Comparison of ENCODE assay signal across 17 cellular contexts in genomic region chr11:107561688-107562087, GRCh38. TPM values are rescaled to one million over a fixed set of nuclear protein-coding genes. Genes with fewer than 3 reads are reported as not detected.
A peak's percentile ranks its signal among the peaks of the same experiment; 100 is the strongest.
DNase-seq lines count a peak whose midpoint lies in the region; ATAC-seq, FAIRE-seq and TF ChIP-seq lines count a peak whose summit lies in the region.
"Had no signal": no experiment of that assay in that cellular context is flagged by ENCODE, and none has a peak within 500 bp of the region (broad histone marks: within the 10 kb centered on the region; RNA-seq: fewer than 3 reads in every experiment).

No MANE protein-coding gene starts in this region.

- CTCF ChIA-PET in activated naive CD4-positive, alpha-beta T cell treated with anti-CD3 and anti-CD28 coated beads, Interleukin-2, amount 10 ng/mL, durations not matched to agents 7 days and 5 days (lab: Charles Lee), result interaction anchor here (3.2 kb wide), 1 partner anchor 129 kb away, joined by 55 read pairs; no protein-coding TSS in a partner anchor
- CTCF ChIA-PET in PC-3 (lab: Charles Lee) (no interaction called here), T-cell (lab: Charles Lee) (interaction anchor here (0.7 to 1.4 kb wide), 3 partner anchors 11 to 104 kb away, joined by 3 to 6 read pairs (median 3); partner anchors contain the start of gene CWF19L2 (in 1 of the 2))

- peak overlapping the region; percentile 71 for H3K9ac ChIP-seq in PC-3 (ENCODE audit: low read length)
- H3K9ac ChIP-seq in smooth muscle cell (ENCODE audit: low read depth), result no peak overlapping the region

- H3K4me1 Mint-ChIP-seq in activated naive CD4-positive, alpha-beta T cell treated with anti-CD3 and anti-CD28 coated beads, Interleukin-2, amount 10 ng/mL, durations not matched to agents 7 days and 5 days, result peaks cover 37% of the 10 kb centered on the region
- peaks cover 47 to 54% (median 53%) of the 10 kb centered on the region in 3 donors for H3K4me1 Mint-ChIP-seq in T-cell

- H3K27me3 Mint-ChIP-seq in activated naive CD4-positive, alpha-beta T cell treated with anti-CD3 and anti-CD28 coated beads, Interleukin-2, amount 10 ng/mL, durations not matched to agents 7 days and 5 days, result no peaks in the 10 kb centered on the region
- H3K27me3 Mint-ChIP-seq in T-cell, result no peaks in the 10 kb centered on the region

- no peaks in the 10 kb centered on the region for H3K9me2 ChIP-seq in PC-3 (replicated peaks; ENCODE audit: low read length)

- H3K27ac ChIP-seq in PC-3 (ENCODE audit: low read length) (peak overlapping the region; percentile 92), smooth muscle cell (ENCODE audit: low read depth) (peak overlapping the region; percentile 87)
- H3K27ac ChIP-seq: heart right ventricle, left ventricle myocardium inferior, upper lobe of right lung had no signal

- DNase-seq in activated naive CD4-positive, alpha-beta T cell treated with Interleukin-2 at 50 U/mL for 16 hours, result peak; percentile 13
- no peak for DNase-seq in activated naive CD4-positive, alpha-beta T cell treated with anti-CD3 and anti-CD28 coated beads, Interleukin-2, amount 10 ng/mL, durations not matched to agents 7 days and 5 days
- DNase-seq in PC-3 (peak; percentile 95), choroid plexus epithelial cell (ENCODE audit: low read depth) (peak; percentile 61), smooth muscle cell (lab: John Stamatoyannopoulos, UW; ENCODE audit: unreplicated experiment) (no peak), T-cell (no peak), D721Med (ENCODE audit: insufficient read length, low spot score) (no peak), urothelium cell line (ENCODE audit: low spot score) (no peak)
- DNase-seq: activated effector memory CD4-positive, alpha-beta T cell treated with Interleukin-2 at 50 U/mL for 16 hours; heart right ventricle; left ventricle myocardium inferior; NCI-H446 treated with DMSO at 0.1 percent for 48 hours; nephron progenitor cell; SIG-M5; upper lobe of right lung had no signal

- H3K9me3 ChIP-seq in PC-3 (ENCODE audit: low read length) (no peaks in the 10 kb centered on the region), smooth muscle cell (replicated peaks; ENCODE audit: low read depth) (no peaks in the 10 kb centered on the region)
- H3K9me3 ChIP-seq: heart right ventricle, left ventricle myocardium inferior, upper lobe of right lung had no signal

- BruUV-seq in PC-3 (replicated peaks; lab: Mats Ljungman, UMichigan), result no TSS peak

- peaks cover 6% of the 10 kb centered on the region; the same call in 1 of the 2 replicates for H3K36me3 ChIP-seq in PC-3 (ENCODE audit: low read depth, low read length)
- H3K36me3 ChIP-seq in smooth muscle cell (ENCODE audit: low read depth), result no peaks in the 10 kb centered on the region

- H2AFZ ChIP-seq in PC-3 (ENCODE audit: low read length) (no peak overlapping the region), smooth muscle cell (ENCODE audit: low read depth) (no peak overlapping the region)

- FAIRE-seq in D721Med (lab: Jason Lieb, UNC) (no peak), urothelium cell line (lab: Jason Lieb, UNC) (no peak)
- FAIRE-seq: G401.6 had no signal

- no peak overlapping the region for H3K4me3 Mint-ChIP-seq in activated naive CD4-positive, alpha-beta T cell treated with anti-CD3 and anti-CD28 coated beads, Interleukin-2, amount 10 ng/mL, durations not matched to agents 7 days and 5 days
- no peak overlapping the region for H3K4me3 Mint-ChIP-seq in T-cell
- H3K4me3 Mint-ChIP-seq: nephron progenitor cell had no signal

- H3F3A ChIP-seq in PC-3 (ENCODE audit: low read length, unreplicated experiment) (peaks cover 19% of the 10 kb centered on the region), smooth muscle cell (ENCODE audit: low read depth) (no peaks in the 10 kb centered on the region)

- H3K9me3 Mint-ChIP-seq in activated naive CD4-positive, alpha-beta T cell treated with anti-CD3 and anti-CD28 coated beads, Interleukin-2, amount 10 ng/mL, durations not matched to agents 7 days and 5 days, result no peaks in the 10 kb centered on the region
- no peaks in the 10 kb centered on the region for H3K9me3 Mint-ChIP-seq in T-cell
- H3K9me3 Mint-ChIP-seq: nephron progenitor cell had no signal

- H3K4me1 ChIP-seq in PC-3 (ENCODE audit: insufficient read depth, low read length) (peaks cover 48% of the 10 kb centered on the region), smooth muscle cell (ENCODE audit: low read depth) (peaks cover 9% of the 10 kb centered on the region)

- no peaks in the 10 kb centered on the region for H4K20me1 ChIP-seq in PC-3 (ENCODE audit: low read length)
- H4K20me1 ChIP-seq in smooth muscle cell (ENCODE audit: low read depth), result no peaks in the 10 kb centered on the region

- no peak for TF ChIP-seq CTCF in PC-3 (conservative IDR thresholded peaks at IDR 0.05; ENCODE audit: low read depth, low read length)
- no peak for TF ChIP-seq CTCF in choroid plexus epithelial cell (conservative IDR thresholded peaks at IDR 0.05; ENCODE audit: low read depth, low read length)
- TF ChIP-seq CTCF in smooth muscle cell (IDR thresholded peaks at IDR 0.05; ENCODE audit: borderline replicate concordance, insufficient read depth, poor library complexity, severe bottlenecking), result no peak
- no peak for TF ChIP-seq CTCF in D721Med (IDR thresholded peaks at IDR 0.05; ENCODE audit: insufficient read depth, missing control alignments)

- no peak overlapping the region for H3K27ac Mint-ChIP-seq in activated naive CD4-positive, alpha-beta T cell treated with anti-CD3 and anti-CD28 coated beads, Interleukin-2, amount 10 ng/mL, durations not matched to agents 7 days and 5 days
- H3K27ac Mint-ChIP-seq in T-cell, result no peak overlapping the region
- H3K27ac Mint-ChIP-seq: nephron progenitor cell had no signal

- H3K4me3 ChIP-seq in PC-3 (ENCODE audit: low read length) (no peak overlapping the region), choroid plexus epithelial cell (ENCODE audit: low read depth, low read length) (no peak overlapping the region), smooth muscle cell (no peak overlapping the region)
- H3K4me3 ChIP-seq: heart right ventricle, left ventricle myocardium inferior, skin epidermis, upper lobe of right lung had no signal

- H3K27me3 ChIP-seq in PC-3 (ENCODE audit: low read length) (no peaks in the 10 kb centered on the region), smooth muscle cell (ENCODE audit: low read depth) (no peaks in the 10 kb centered on the region)
- H3K27me3 ChIP-seq: heart right ventricle, upper lobe of right lung had no signal

- H3K36me3 Mint-ChIP-seq in activated naive CD4-positive, alpha-beta T cell treated with anti-CD3 and anti-CD28 coated beads, Interleukin-2, amount 10 ng/mL, durations not matched to agents 7 days and 5 days, result peaks cover 11% of the 10 kb centered on the region
- H3K36me3 Mint-ChIP-seq in T-cell, result peaks cover 9% of the 10 kb centered on the region

- intact Hi-C loops in PC-3 (cut with micrococcal nuclease), result loop anchor here (2.0 kb wide), 2 partner anchors 13 to 43 kb away; no protein-coding TSS in a partner anchor

- POLR2A ChIA-PET in PC-3 (lab: Charles Lee; ENCODE audit: unreplicated experiment), result no interaction called here
- POLR2A ChIA-PET in T-cell (lab: Charles Lee), result no interaction called here

- peak; percentile 27 for ATAC-seq in PC-3
- ATAC-seq in T-cell (replicated peaks in 1 of 4), result no peak
- ATAC-seq: heart right ventricle, upper lobe of right lung had no signal

- H3K79me2 ChIP-seq in PC-3 (ENCODE audit: low read length) (peaks cover 34% of the 10 kb centered on the region), smooth muscle cell (ENCODE audit: low read depth) (peaks cover 14% of the 10 kb centered on the region)

- peak overlapping the region; percentile 86; the same call in 1 of the 2 replicates for H3K4me2 ChIP-seq in PC-3 (ENCODE audit: low read length)
- no peak overlapping the region for H3K4me2 ChIP-seq in smooth muscle cell

RNA-seq across cellular contexts. Expression of gene ALKBH8, which starts 3.8 kb away (rescaled TPM):
- 7.0 and 14.3 TPM in 2 replicates for total RNA-seq in PC-3 (2014; rRNA removed)
- total RNA-seq in smooth muscle cell, result 8.4 and 12.4 TPM in 2 replicates
- 2.8 and 3.8 TPM in 2 replicates for polyA plus RNA-seq in smooth muscle cell
- 10 to 100 TPM; 11.6 to 15.4 (median 12.4) TPM for total RNA-seq in T-cell

RNA-seq across cellular contexts. Expression of gene ELMOD1, which starts 29.3 kb away (rescaled TPM):
- not detected in 2 replicates for total RNA-seq in PC-3 (2014; rRNA removed)
- 0.94 and 1.4 TPM in 2 replicates for total RNA-seq in smooth muscle cell
- polyA plus RNA-seq in smooth muscle cell, result 0.24 TPM in 1 of 2 replicates, not detected in the other
- not detected for total RNA-seq in T-cell

Comparison
In these comparisons a context has a peak if more than half of its experiments do, and no peak if none do; other contexts are left out.
1. DNase-seq: peak in activated naive CD4-positive, alpha-beta T cell treated with Interleukin-2 at 50 U/mL for 16 hours (single experiment), PC-3 (single experiment) and choroid plexus epithelial cell (single experiment); none in activated naive CD4-positive, alpha-beta T cell treated with anti-CD3 and anti-CD28 coated beads, Interleukin-2, amount 10 ng/mL, durations not matched to agents 7 days and 5 days (single experiment), smooth muscle cell (single experiment), T-cell (0 of 34), D721Med (single experiment) and urothelium cell line (single experiment).